Comparison of ENCODE assay signal across 9 cellular contexts in the genomic region with DNA sequence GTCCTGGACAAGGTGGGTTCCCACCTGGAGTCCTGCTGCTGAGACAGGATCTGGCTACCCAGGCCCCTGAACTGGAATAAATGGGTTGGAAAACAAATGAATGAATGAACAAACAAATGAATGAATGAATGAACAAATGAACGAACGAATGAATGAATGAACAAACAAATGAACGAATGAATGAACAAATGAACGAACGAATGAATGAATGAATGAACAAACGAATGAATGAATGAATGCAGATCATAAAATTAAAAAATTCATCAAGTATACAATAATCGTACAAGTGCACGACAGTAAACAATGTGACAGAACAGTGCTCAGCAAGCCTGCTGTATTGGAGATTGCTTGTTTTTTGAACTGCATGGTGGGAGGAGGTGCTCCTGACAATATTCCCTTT.
"Had no signal": no experiment of that assay in that cellular context is flagged by ENCODE, and none has a peak within 500 bp of the region (broad histone marks: within the 10 kb centered on the region; RNA-seq: fewer than 3 reads in every experiment).

No MANE protein-coding gene starts in this region.

- H3K36me3 ChIP-seq: HAP-1 had no signal

- DNase-seq: GM23248, GOT3, H7, HFFc6, Karpas-422 had no signal

- ATAC-seq: HCT116 had no signal

- H3K4me1 ChIP-seq: HAP-1 had no signal

- H2AFZ ChIP-seq: GM23248 had no signal

- H3K9me3 ChIP-seq: HAP-1 had no signal

- H3K4me2 ChIP-seq: KMS-11 had no signal

- H3K27ac ChIP-seq: GM23248, HL-60, KMS-11 had no signal

- H3K4me3 ChIP-seq: GM23248, HAP-1 had no signal

- H3K9ac ChIP-seq: GM23248, KMS-11 had no signal
